Comparison of ENCODE assay signal across 15 cellular contexts in genomic region chr5:26388946-26389345, GRCh38.
A peak's percentile ranks its signal among the peaks of the same experiment; 100 is the strongest.
DNase-seq lines count a peak whose midpoint lies in the region; ATAC-seq, FAIRE-seq and TF ChIP-seq lines count a peak whose summit lies in the region.
"Had no signal": no experiment of that assay in that cellular context is flagged by ENCODE, and none has a peak within 500 bp of the region (broad histone marks: within the 10 kb centered on the region; RNA-seq: fewer than 3 reads in every experiment).

No MANE protein-coding gene starts in this region.

- H3K79me2 ChIP-seq in HepG2 (ENCODE audit: insufficient read depth, low read length): no peaks in the 10 kb centered on the region
- H3K79me2 ChIP-seq in GM23248 (ENCODE audit: insufficient read depth): no peaks in the 10 kb centered on the region
- H3K79me2 ChIP-seq: hepatocyte had no signal

- DNase-seq in H4 (ENCODE audit: low spot score): peak; percentile 63
- DNase-seq in NCI-H146 treated with DMSO at 0.1 percent for 48 hours (lab: John Stamatoyannopoulos, UW; ENCODE audit: unreplicated experiment): peak; percentile 30
- DNase-seq in astrocyte of the cerebellum (ENCODE audit: low read depth): peak; percentile 41
- no peak for DNase-seq in HepG2 (ENCODE audit: low spot score)
- no peak for DNase-seq in SHP77 treated with DMSO at 0.1 percent for 48 hours (lab: John Stamatoyannopoulos, UW)
- no peak for DNase-seq in GM23248
- DNase-seq in esophagus muscularis mucosa (ENCODE audit: extremely low spot score): no peak
- DNase-seq: activated CD4-positive, alpha-beta T cell treated with anti-CD3 and anti-CD28 coated beads, Interleukin-2, amount 50 U/mL, for 4 hours; CD4-positive, CD25-positive, alpha-beta regulatory T cell; IMR-90; NCI-H2171; spleen had no signal

- TF ChIP-seq CTCF in astrocyte of the cerebellum (IDR thresholded peaks at IDR 0.05; ENCODE audit: low read depth, low read length, missing control alignments) (no peak), HepG2 (CRISPR knock-in tag; IDR thresholded peaks at IDR 0.05) (no peak), esophagus muscularis mucosa (IDR thresholded peaks at IDR 0.05) (no peak)

- H4K20me1 ChIP-seq in HepG2 (ENCODE audit: insufficient read depth, low read length) (no peaks in the 10 kb centered on the region), GM23248 (ENCODE audit: insufficient read depth) (no peaks in the 10 kb centered on the region)

- H2AFZ ChIP-seq in HepG2 (ENCODE audit: low read length): no peak overlapping the region
- no peak overlapping the region for H2AFZ ChIP-seq in GM23248
- H2AFZ ChIP-seq: hepatocyte had no signal

- H3K4me3 ChIP-seq in astrocyte of the cerebellum (ENCODE audit: low read depth, low read length) (no peak overlapping the region), HepG2 (replicated peaks in 1 of 3; ENCODE audit: insufficient read depth in 1 of 3, low read depth in 2 of 3, low read length in 3 of 3) (no peak overlapping the region), GM23248 (no peak overlapping the region), esophagus muscularis mucosa (no peak overlapping the region)
- H3K4me3 ChIP-seq: hepatocyte, spleen had no signal

- POLR2A ChIA-PET in HepG2 (lab: Yijun Ruan, JAX): no interaction called here

- no TSS peak for BruUV-seq in HepG2 (replicated peaks; lab: Mats Ljungman, UMichigan)

- H3K36me3 ChIP-seq in HepG2 (replicated peaks in 1 of 2; ENCODE audit: control insufficient read depth in 1 of 2, insufficient read depth in 2 of 2, low read length in 2 of 2): no peaks in the 10 kb centered on the region
- no peaks in the 10 kb centered on the region for H3K36me3 ChIP-seq in GM23248 (ENCODE audit: low read depth)
- H3K36me3 ChIP-seq in esophagus muscularis mucosa: no peaks in the 10 kb centered on the region
- H3K36me3 ChIP-seq: spleen had no signal

- ATAC-seq in HepG2 (no peak), GM21528 (IDR thresholded peaks at IDR 0.05; ENCODE audit: low FRiP score, unreplicated experiment) (no peak)

- FAIRE-seq in HepG2 (lab: Jason Lieb, UNC): no peak
- FAIRE-seq: endometrium had no signal

- H3K9me3 ChIP-seq in HepG2 (ENCODE audit: low read length) (peaks cover 44% of the 10 kb centered on the region), GM23248 (ENCODE audit: low read depth) (no peaks in the 10 kb centered on the region), esophagus muscularis mucosa (no peaks in the 10 kb centered on the region)

- intact Hi-C loops in HepG2 (cut with micrococcal nuclease; ENCODE audit: unreplicated experiment): no loop called here
- intact Hi-C loops in esophagus muscularis mucosa (cut with DNase I): no loop called here

- no peaks in the 10 kb centered on the region for H3K4me1 ChIP-seq in HepG2 (ENCODE audit: insufficient read depth, low read length)
- no peaks in the 10 kb centered on the region for H3K4me1 ChIP-seq in GM23248 (ENCODE audit: insufficient read depth)
- H3K4me1 ChIP-seq in esophagus muscularis mucosa: peaks cover 0 to 4% (median 0%) of the 10 kb centered on the region in 4 donors
- H3K4me1 ChIP-seq: spleen had no signal

- H3K27ac ChIP-seq in HepG2 (ENCODE audit: extremely low read length, insufficient read depth, low read length) (no peak overlapping the region), GM23248 (no peak overlapping the region), esophagus muscularis mucosa (replicated peaks in 1 of 4) (no peak overlapping the region)
- H3K27ac ChIP-seq: hepatocyte, spleen had no signal

- H3K9me2 ChIP-seq in GM23248 (ENCODE audit: insufficient read depth): no peaks in the 10 kb centered on the region

- WGBS in HepG2 (ENCODE audit: low lambda C conversion rate): 0% methylated on average over 2 of the region's 2 CpGs
- 2 to 6% methylated on average over 2 of the region's 2 CpGs for WGBS in GM23248 (ENCODE audit: low coverage in 1 of 2, low lambda C conversion rate in 2 of 2, missing lambda C conversion rate in 2 of 2), 2 experiments
- WGBS in esophagus muscularis mucosa: 43% methylated on average over 2 of the region's 2 CpGs

- in situ Hi-C loops in astrocyte of the cerebellum (cut with HindIII; ENCODE audit: low sequenced_read_pairs) (no loop called here), HepG2 (cut with HindIII; ENCODE audit: extremely low pct_ligation_motif_present, low pct_unique_long_range_greater_than_20kb) (no loop called here), GM23248 (cut with MboI) (no loop called here)

- H3K27me3 ChIP-seq in HepG2 (ENCODE audit: control insufficient read depth in 1 of 2, insufficient read depth in 2 of 2, low read length in 2 of 2) (no peaks in the 10 kb centered on the region), GM23248 (replicated peaks; ENCODE audit: insufficient read depth) (no peaks in the 10 kb centered on the region), esophagus muscularis mucosa (no peaks in the 10 kb centered on the region)
- H3K27me3 ChIP-seq: hepatocyte, spleen had no signal

- TF ChIP-seq POLR2A in HepG2 (IDR thresholded peaks at IDR 0.05; ENCODE audit: insufficient read depth in 1 of 2, low read depth in 2 of 2, low read length in 2 of 2): no peak
- no peak for TF ChIP-seq POLR2A in esophagus muscularis mucosa (IDR thresholded peaks at IDR 0.05; ENCODE audit: low read depth)

- CTCF ChIA-PET in HepG2 (lab: Yijun Ruan, JAX; ENCODE audit: low intra/inter-chr PET ratio, low total read pairs): no interaction called here

- H3K4me2 ChIP-seq in HepG2 (ENCODE audit: low read depth, low read length) (no peak overlapping the region), GM23248 (ENCODE audit: unreplicated experiment) (no peak overlapping the region)
- H3K4me2 ChIP-seq: hepatocyte had no signal

- H3K9ac ChIP-seq in HepG2 (ENCODE audit: insufficient read depth, low read depth, low read length): no peak overlapping the region
- H3K9ac ChIP-seq in GM23248: no peak overlapping the region

- H3F3A ChIP-seq in GM23248 (ENCODE audit: insufficient read depth): no peaks in the 10 kb centered on the region

- TF ChIP-seq RAD21 in HepG2 (CRISPR knock-in tag; IDR thresholded peaks at IDR 0.05): no peak

- TF ChIP-seq EP300 in HepG2 (IDR thresholded peaks at IDR 0.05; ENCODE audit: low read depth in 2 of 2, low read length in 2 of 2) (no peak), HepG2 (CRISPR knock-in tag; IDR thresholded peaks at IDR 0.05; ENCODE audit: borderline replicate concordance) (no peak), esophagus muscularis mucosa (IDR thresholded peaks at IDR 0.05) (no peak)

TF ChIP-seq in HepG2, 621 proteins besides CTCF, POLR2A, EP300 and RAD21:
- TF ChIP-seq ZBTB49 (CRISPR knock-in tag; IDR thresholded peaks at IDR 0.05; ENCODE audit: borderline replicate concordance) (no peak), CREB1 (IDR thresholded peaks at IDR 0.05) (peak; percentile 31; the same call in 1 of the 2 replicates), CREB1 (CRISPR knock-in tag; IDR thresholded peaks at IDR 0.05) (no peak)

Comparison
In these comparisons a context has a peak if more than half of its experiments do, and no peak if none do; other contexts are left out.
1. DNase-seq: peak in H4 (single experiment), NCI-H146 treated with DMSO at 0.1 percent for 48 hours (single experiment) and astrocyte of the cerebellum (single experiment); none in HepG2 (single experiment), SHP77 treated with DMSO at 0.1 percent for 48 hours (single experiment), GM23248 (single experiment) and esophagus muscularis mucosa (single experiment).